20 cellular contexts compared by ENCODE assay signal in the genomic region with DNA sequence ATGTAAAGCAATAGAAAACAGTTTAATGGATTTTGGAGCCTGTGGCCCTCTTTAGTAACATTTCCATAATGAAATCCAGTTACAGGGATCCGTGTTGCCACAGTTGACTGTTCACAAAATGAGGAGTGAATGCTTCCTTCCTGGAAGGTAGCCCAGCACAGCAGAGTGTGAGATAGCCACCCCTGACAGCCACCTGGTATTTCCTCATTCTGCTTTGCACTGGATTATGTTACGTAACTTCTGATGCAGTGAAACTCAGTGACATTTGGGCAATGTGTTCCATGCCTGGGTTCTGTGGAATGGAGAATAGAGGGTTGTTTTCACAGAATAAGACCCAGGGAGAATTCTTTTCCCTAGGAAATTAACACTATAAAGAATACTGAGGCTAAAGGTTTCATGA.
"Had no signal": no experiment of that assay in that cellular context is flagged by ENCODE, and none has a peak within 500 bp of the region (broad histone marks: within the 10 kb centered on the region; RNA-seq: fewer than 3 reads in every experiment).

No MANE protein-coding gene starts in this region.

- H3K27ac ChIP-seq: brain microvascular endothelial cell, coronary artery, esophagus squamous epithelium, gastrocnemius medialis, psoas muscle, right atrium auricular region, stomach, WERI-Rb-1 had no signal

- H3K4me3 Mint-ChIP-seq: activated naive CD4-positive, alpha-beta T cell treated with anti-CD3 and anti-CD28 coated beads, Interleukin-2, amount 50 U/mL, for 24 hours; natural killer cell; stimulated activated memory B cell treated with anti-CD40 and anti-IgM and Interleukin-4, amounts not matched to agents 10 μg/mL and 1 μg/mL and 100 μg/mL, for 72 hours; T-cell; T-helper 2 cell treated with Interferon-gamma antibody and Interleukin-4, amounts not matched to agents 5 μg/mL and 100 μg/mL, for 36 hours; type B pancreatic cell had no signal

- H3K36me3 Mint-ChIP-seq: activated naive CD4-positive, alpha-beta T cell treated with anti-CD3 and anti-CD28 coated beads, Interleukin-2, amount 50 U/mL, for 24 hours; natural killer cell; stimulated activated memory B cell treated with anti-CD40 and anti-IgM and Interleukin-4, amounts not matched to agents 10 μg/mL and 1 μg/mL and 100 μg/mL, for 72 hours; T-cell; type B pancreatic cell had no signal

- H3K27me3 Mint-ChIP-seq: activated naive CD4-positive, alpha-beta T cell treated with anti-CD3 and anti-CD28 coated beads, Interleukin-2, amount 50 U/mL, for 24 hours; stimulated activated memory B cell treated with anti-CD40 and anti-IgM and Interleukin-4, amounts not matched to agents 10 μg/mL and 1 μg/mL and 100 μg/mL, for 72 hours; T-cell had no signal

- H3K27me3 ChIP-seq: brain microvascular endothelial cell, esophagus squamous epithelium, gastrocnemius medialis, right atrium auricular region had no signal

- H3K36me3 ChIP-seq: brain microvascular endothelial cell, esophagus squamous epithelium, gastrocnemius medialis, right atrium auricular region, stomach, WERI-Rb-1 had no signal

- H3K27ac Mint-ChIP-seq: activated naive CD4-positive, alpha-beta T cell treated with anti-CD3 and anti-CD28 coated beads, Interleukin-2, amount 50 U/mL, for 24 hours; natural killer cell; stimulated activated memory B cell treated with anti-CD40 and anti-IgM and Interleukin-4, amounts not matched to agents 10 μg/mL and 1 μg/mL and 100 μg/mL, for 72 hours; T-cell; T-helper 2 cell treated with Interferon-gamma antibody and Interleukin-4, amounts not matched to agents 5 μg/mL and 100 μg/mL, for 36 hours; type B pancreatic cell had no signal

- H3K9me3 Mint-ChIP-seq: type B pancreatic cell had no signal

- H3K4me1 ChIP-seq: esophagus squamous epithelium, gastrocnemius medialis, psoas muscle, right atrium auricular region, stomach had no signal

- H3K9me3 ChIP-seq: esophagus squamous epithelium, gastrocnemius medialis, psoas muscle, right atrium auricular region, stomach had no signal

- H3K4me1 Mint-ChIP-seq: activated naive CD4-positive, alpha-beta T cell treated with anti-CD3 and anti-CD28 coated beads, Interleukin-2, amount 50 U/mL, for 24 hours; natural killer cell; stimulated activated memory B cell treated with anti-CD40 and anti-IgM and Interleukin-4, amounts not matched to agents 10 μg/mL and 1 μg/mL and 100 μg/mL, for 72 hours; T-cell had no signal

- DNase-seq: activated CD4-positive, CD25-positive, alpha-beta regulatory T cell treated with anti-CD3 and anti-CD28 coated beads, Interleukin-2, amount 50 U/mL, for 72 hours; activated gamma-delta T cell treated with Interleukin-2 at 50 U/mL for 16 hours; activated T-cell treated with anti-CD3 and anti-CD28 coated beads, Interleukin-2, amount 50 U/mL, for 1 hour; aorta; brain microvascular endothelial cell; esophagus squamous epithelium; gastrocnemius medialis; hippocampal formation; midbrain; natural killer cell; psoas muscle; stomach; T-cell; WERI-Rb-1 had no signal

- H3K4me3 ChIP-seq: coronary artery, esophagus squamous epithelium, gastrocnemius medialis, psoas muscle, right atrium auricular region, stomach had no signal
